ENCODE assay signal across 1 cellular context in the genomic region with DNA sequence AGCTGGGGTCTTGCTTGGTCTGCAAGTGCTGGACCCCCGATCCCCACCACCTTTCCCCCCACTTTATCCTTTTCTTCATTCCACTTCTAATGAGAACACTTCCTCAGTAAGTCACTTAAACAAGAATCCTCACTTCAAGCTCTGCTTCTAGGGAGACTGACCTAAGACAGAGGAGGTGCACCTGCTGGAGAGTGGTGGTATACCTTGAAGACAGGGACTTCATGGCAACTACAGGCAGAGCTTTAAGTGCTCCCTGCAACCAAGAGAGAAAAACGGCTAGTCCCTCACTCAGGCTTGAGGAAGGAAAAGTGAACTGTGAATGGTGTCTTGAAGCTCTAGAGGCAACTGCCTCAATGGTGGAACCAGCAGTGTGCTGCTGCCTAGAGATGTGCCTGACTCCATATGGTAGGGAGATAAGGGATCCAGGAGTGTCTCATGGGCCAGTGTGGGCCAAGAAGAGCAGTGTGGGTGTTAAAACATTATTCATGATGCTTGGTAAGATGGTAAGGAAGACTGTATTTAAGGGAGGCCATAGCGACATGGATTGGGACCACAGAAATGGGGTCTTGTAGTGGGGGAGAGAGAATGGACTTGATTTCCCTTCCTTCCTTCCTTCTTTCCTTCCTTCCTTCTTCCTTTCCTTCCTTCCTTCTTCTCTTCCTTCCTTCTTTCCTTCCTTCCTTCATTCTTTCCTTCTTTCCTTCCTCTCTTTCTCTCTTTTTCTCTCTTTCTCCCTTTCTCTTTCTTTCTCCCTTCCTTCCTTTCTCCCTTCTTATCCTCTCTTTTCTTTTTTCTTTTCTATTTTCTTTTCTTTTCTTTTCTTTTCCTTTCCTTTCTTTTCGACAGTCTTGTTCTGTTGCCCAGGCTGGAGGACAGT.
TF ChIP-seq lines count a peak whose summit lies in the region.

No MANE protein-coding gene starts in this region.

TF ChIP-seq in K562, 482 proteins besides CTCF, POLR2A, EP300 and RAD21 (continued from another document):
- TF ChIP-seq ZBTB7A (IDR thresholded peaks at IDR 0.05; ENCODE audit: borderline replicate concordance, control insufficient read depth, low read depth, low read length) (no peak), RCOR1 (IDR thresholded peaks at IDR 0.05; ENCODE audit: borderline replicate concordance in 1 of 2, low read depth in 2 of 2, low read length in 2 of 2) (peak in 1 of 2 experiments; percentile 50; a peak in 1 of 4 replicates), GTF2E2 (tag; IDR thresholded peaks at IDR 0.05) (no peak), ARID1B (IDR thresholded peaks at IDR 0.05) (peak; percentile 69), SREBF1 (IDR thresholded peaks at IDR 0.05; ENCODE audit: borderline replicate concordance, low read depth, low read length) (no peak), THRAP3 (IDR thresholded peaks at IDR 0.05; ENCODE audit: borderline replicate concordance) (0 out of 2 replicates have a peak, but pooled peaks have one; percentile 61), SMAD2 (IDR thresholded peaks at IDR 0.05; ENCODE audit: low read depth, low read length) (no peak), NCOR1 (IDR thresholded peaks at IDR 0.05) (peak; percentile 48), ZNF316 (IDR thresholded peaks at IDR 0.05) (no peak), CBFA2T3 (IDR thresholded peaks at IDR 0.05) (peak; percentile 84), TEAD4 (IDR thresholded peaks at IDR 0.05; ENCODE audit: low read length) (peak; percentile 66), TEAD4 (CRISPR knock-in tag; IDR thresholded peaks at IDR 0.05; ENCODE audit: borderline replicate concordance) (no peak), TARDBP (IDR thresholded peaks at IDR 0.05) (no peak), PTBP1 (IDR thresholded peaks at IDR 0.05; ENCODE audit: low read depth, low read length) (no peak), L3MBTL2 (IDR thresholded peaks at IDR 0.05) (no peak), ARNT (IDR thresholded peaks at IDR 0.05) (peak in 1 of 2 experiments; percentile 79; a peak in 1 of 4 replicates)
- TF ChIP-seq, protein P1, sequence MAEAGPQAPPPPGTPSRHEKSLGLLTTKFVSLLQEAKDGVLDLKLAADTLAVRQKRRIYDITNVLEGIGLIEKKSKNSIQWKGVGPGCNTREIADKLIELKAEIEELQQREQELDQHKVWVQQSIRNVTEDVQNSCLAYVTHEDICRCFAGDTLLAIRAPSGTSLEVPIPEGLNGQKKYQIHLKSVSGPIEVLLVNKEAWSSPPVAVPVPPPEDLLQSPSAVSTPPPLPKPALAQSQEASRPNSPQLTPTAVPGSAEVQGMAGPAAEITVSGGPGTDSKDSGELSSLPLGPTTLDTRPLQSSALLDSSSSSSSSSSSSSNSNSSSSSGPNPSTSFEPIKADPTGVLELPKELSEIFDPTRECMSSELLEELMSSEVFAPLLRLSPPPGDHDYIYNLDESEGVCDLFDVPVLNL (CRISPR knock-in tag; IDR thresholded peaks at IDR 0.05; ENCODE audit: low read depth), result no peak
- TF ChIP-seq, protein P2, sequence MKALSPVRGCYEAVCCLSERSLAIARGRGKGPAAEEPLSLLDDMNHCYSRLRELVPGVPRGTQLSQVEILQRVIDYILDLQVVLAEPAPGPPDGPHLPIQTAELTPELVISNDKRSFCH (CRISPR knock-in tag; IDR thresholded peaks at IDR 0.05), result no peak
- TF ChIP-seq, protein P2 (tag; IDR thresholded peaks at IDR 0.05), result 0 out of 2 replicates have a peak, but pooled peaks have one; percentile 31
- TF ChIP-seq, protein P3, sequence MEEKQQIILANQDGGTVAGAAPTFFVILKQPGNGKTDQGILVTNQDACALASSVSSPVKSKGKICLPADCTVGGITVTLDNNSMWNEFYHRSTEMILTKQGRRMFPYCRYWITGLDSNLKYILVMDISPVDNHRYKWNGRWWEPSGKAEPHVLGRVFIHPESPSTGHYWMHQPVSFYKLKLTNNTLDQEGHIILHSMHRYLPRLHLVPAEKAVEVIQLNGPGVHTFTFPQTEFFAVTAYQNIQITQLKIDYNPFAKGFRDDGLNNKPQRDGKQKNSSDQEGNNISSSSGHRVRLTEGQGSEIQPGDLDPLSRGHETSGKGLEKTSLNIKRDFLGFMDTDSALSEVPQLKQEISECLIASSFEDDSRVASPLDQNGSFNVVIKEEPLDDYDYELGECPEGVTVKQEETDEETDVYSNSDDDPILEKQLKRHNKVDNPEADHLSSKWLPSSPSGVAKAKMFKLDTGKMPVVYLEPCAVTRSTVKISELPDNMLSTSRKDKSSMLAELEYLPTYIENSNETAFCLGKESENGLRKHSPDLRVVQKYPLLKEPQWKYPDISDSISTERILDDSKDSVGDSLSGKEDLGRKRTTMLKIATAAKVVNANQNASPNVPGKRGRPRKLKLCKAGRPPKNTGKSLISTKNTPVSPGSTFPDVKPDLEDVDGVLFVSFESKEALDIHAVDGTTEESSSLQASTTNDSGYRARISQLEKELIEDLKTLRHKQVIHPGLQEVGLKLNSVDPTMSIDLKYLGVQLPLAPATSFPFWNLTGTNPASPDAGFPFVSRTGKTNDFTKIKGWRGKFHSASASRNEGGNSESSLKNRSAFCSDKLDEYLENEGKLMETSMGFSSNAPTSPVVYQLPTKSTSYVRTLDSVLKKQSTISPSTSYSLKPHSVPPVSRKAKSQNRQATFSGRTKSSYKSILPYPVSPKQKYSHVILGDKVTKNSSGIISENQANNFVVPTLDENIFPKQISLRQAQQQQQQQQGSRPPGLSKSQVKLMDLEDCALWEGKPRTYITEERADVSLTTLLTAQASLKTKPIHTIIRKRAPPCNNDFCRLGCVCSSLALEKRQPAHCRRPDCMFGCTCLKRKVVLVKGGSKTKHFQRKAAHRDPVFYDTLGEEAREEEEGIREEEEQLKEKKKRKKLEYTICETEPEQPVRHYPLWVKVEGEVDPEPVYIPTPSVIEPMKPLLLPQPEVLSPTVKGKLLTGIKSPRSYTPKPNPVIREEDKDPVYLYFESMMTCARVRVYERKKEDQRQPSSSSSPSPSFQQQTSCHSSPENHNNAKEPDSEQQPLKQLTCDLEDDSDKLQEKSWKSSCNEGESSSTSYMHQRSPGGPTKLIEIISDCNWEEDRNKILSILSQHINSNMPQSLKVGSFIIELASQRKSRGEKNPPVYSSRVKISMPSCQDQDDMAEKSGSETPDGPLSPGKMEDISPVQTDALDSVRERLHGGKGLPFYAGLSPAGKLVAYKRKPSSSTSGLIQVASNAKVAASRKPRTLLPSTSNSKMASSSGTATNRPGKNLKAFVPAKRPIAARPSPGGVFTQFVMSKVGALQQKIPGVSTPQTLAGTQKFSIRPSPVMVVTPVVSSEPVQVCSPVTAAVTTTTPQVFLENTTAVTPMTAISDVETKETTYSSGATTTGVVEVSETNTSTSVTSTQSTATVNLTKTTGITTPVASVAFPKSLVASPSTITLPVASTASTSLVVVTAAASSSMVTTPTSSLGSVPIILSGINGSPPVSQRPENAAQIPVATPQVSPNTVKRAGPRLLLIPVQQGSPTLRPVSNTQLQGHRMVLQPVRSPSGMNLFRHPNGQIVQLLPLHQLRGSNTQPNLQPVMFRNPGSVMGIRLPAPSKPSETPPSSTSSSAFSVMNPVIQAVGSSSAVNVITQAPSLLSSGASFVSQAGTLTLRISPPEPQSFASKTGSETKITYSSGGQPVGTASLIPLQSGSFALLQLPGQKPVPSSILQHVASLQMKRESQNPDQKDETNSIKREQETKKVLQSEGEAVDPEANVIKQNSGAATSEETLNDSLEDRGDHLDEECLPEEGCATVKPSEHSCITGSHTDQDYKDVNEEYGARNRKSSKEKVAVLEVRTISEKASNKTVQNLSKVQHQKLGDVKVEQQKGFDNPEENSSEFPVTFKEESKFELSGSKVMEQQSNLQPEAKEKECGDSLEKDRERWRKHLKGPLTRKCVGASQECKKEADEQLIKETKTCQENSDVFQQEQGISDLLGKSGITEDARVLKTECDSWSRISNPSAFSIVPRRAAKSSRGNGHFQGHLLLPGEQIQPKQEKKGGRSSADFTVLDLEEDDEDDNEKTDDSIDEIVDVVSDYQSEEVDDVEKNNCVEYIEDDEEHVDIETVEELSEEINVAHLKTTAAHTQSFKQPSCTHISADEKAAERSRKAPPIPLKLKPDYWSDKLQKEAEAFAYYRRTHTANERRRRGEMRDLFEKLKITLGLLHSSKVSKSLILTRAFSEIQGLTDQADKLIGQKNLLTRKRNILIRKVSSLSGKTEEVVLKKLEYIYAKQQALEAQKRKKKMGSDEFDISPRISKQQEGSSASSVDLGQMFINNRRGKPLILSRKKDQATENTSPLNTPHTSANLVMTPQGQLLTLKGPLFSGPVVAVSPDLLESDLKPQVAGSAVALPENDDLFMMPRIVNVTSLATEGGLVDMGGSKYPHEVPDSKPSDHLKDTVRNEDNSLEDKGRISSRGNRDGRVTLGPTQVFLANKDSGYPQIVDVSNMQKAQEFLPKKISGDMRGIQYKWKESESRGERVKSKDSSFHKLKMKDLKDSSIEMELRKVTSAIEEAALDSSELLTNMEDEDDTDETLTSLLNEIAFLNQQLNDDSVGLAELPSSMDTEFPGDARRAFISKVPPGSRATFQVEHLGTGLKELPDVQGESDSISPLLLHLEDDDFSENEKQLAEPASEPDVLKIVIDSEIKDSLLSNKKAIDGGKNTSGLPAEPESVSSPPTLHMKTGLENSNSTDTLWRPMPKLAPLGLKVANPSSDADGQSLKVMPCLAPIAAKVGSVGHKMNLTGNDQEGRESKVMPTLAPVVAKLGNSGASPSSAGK (IDR thresholded peaks at IDR 0.05), result peak; percentile 31; the same call in 1 of the 2 replicates
- TF ChIP-seq, protein P4, sequence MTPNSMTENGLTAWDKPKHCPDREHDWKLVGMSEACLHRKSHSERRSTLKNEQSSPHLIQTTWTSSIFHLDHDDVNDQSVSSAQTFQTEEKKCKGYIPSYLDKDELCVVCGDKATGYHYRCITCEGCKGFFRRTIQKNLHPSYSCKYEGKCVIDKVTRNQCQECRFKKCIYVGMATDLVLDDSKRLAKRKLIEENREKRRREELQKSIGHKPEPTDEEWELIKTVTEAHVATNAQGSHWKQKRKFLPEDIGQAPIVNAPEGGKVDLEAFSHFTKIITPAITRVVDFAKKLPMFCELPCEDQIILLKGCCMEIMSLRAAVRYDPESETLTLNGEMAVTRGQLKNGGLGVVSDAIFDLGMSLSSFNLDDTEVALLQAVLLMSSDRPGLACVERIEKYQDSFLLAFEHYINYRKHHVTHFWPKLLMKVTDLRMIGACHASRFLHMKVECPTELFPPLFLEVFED (CRISPR knock-in tag; conservative IDR thresholded peaks at IDR 0.05), result peak; percentile 16; the same call in 1 of the 2 replicates
- TF ChIP-seq, protein P5, sequence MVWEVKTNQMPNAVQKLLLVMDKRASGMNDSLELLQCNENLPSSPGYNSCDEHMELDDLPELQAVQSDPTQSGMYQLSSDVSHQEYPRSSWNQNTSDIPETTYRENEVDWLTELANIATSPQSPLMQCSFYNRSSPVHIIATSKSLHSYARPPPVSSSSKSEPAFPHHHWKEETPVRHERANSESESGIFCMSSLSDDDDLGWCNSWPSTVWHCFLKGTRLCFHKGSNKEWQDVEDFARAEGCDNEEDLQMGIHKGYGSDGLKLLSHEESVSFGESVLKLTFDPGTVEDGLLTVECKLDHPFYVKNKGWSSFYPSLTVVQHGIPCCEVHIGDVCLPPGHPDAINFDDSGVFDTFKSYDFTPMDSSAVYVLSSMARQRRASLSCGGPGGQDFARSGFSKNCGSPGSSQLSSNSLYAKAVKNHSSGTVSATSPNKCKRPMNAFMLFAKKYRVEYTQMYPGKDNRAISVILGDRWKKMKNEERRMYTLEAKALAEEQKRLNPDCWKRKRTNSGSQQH (CRISPR knock-in tag; IDR thresholded peaks at IDR 0.05), result peak; percentile 44; the same call in 1 of the 2 replicates
- TF ChIP-seq, protein P6, sequence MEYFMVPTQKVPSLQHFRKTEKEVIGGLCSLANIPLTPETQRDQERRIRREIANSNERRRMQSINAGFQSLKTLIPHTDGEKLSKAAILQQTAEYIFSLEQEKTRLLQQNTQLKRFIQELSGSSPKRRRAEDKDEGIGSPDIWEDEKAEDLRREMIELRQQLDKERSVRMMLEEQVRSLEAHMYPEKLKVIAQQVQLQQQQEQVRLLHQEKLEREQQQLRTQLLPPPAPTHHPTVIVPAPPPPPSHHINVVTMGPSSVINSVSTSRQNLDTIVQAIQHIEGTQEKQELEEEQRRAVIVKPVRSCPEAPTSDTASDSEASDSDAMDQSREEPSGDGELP (CRISPR knock-in tag; IDR thresholded peaks at IDR 0.05; ENCODE audit: borderline replicate concordance), result peak; percentile 68
- TF ChIP-seq, protein P7, sequence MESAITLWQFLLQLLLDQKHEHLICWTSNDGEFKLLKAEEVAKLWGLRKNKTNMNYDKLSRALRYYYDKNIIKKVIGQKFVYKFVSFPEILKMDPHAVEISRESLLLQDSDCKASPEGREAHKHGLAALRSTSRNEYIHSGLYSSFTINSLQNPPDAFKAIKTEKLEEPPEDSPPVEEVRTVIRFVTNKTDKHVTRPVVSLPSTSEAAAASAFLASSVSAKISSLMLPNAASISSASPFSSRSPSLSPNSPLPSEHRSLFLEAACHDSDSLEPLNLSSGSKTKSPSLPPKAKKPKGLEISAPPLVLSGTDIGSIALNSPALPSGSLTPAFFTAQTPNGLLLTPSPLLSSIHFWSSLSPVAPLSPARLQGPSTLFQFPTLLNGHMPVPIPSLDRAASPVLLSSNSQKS (CRISPR knock-in tag; IDR thresholded peaks at IDR 0.05), result no peak
